8 cellular contexts compared by ENCODE assay signal in genomic region chr7:134513169-134513752, GRCh38. TPM values are rescaled to one million over a fixed set of nuclear protein-coding genes. Genes with fewer than 3 reads are reported as not detected.
DNase-seq lines count a peak whose midpoint lies in the region; ATAC-seq and TF ChIP-seq lines count a peak whose summit lies in the region.

No MANE protein-coding gene starts in this region.

- TF ChIP-seq EP300 in Ishikawa (IDR thresholded peaks at IDR 0.05; ENCODE audit: borderline replicate concordance) (no peak), SK-N-SH (IDR thresholded peaks at IDR 0.05; ENCODE audit: borderline replicate concordance in 1 of 2, low read depth in 1 of 2, low read length in 1 of 2) (no peak)

- ATAC-seq in stimulated activated naive CD8-positive, alpha-beta T cell treated with anti-CD3 and anti-CD28 coated beads, Interleukin-15, Interleukin-2, amounts not matched to agents 100 U/mL and 50 U/mL, for 24 hours: peak; percentile 51
- ATAC-seq in HG03457 (IDR thresholded peaks at IDR 0.05; ENCODE audit: unreplicated experiment): no peak

- peaks cover 9% of the 10 kb centered on the region for H3F3A ChIP-seq in SK-N-SH (replicated peaks; ENCODE audit: insufficient read depth)

- WGBS in SK-N-SH (ENCODE audit: low lambda C conversion rate): 35% methylated on average over 9 of the region's 9 CpGs

- no peak overlapping the region for H3K9ac ChIP-seq in SK-N-SH

- peaks cover 0 to 6% of the 10 kb centered on the region in 2 experiments; a peak in 1 of 4 replicates for H3K4me1 ChIP-seq in SK-N-SH (ENCODE audit: control insufficient read depth in 1 of 2, insufficient read depth in 2 of 2, low read depth in 1 of 2, low read length in 1 of 2)

- TF ChIP-seq CTCF in SK-N-SH (IDR thresholded peaks at IDR 0.05): peak; percentile 88

- TF ChIP-seq RAD21 in Ishikawa (IDR thresholded peaks at IDR 0.05; ENCODE audit: low read depth) (peak; percentile 93), SK-N-SH (IDR thresholded peaks at IDR 0.05; ENCODE audit: low read length) (peak; percentile 92)

- H4K20me1 ChIP-seq in SK-N-SH (ENCODE audit: insufficient read depth): no peaks in the 10 kb centered on the region

- H3K9me2 ChIP-seq in SK-N-SH: no peaks in the 10 kb centered on the region

- H3K36me3 ChIP-seq in SK-N-SH (replicated peaks in 1 of 2; ENCODE audit: control insufficient read depth in 1 of 2, insufficient read depth in 2 of 2, low read length in 1 of 2): no peaks in the 10 kb centered on the region

- 0 out of 2 replicates have a peak, but pooled peaks cover 16% of the 10 kb centered on the region for H3K27me3 ChIP-seq in SK-N-SH (ENCODE audit: insufficient read depth)

- no peak overlapping the region for H3K4me3 ChIP-seq in SK-N-SH (ENCODE audit: low read depth in 2 of 2, low read length in 1 of 2)

- DNase-seq in 8988T: peak; percentile 29
- DNase-seq in GDM1 (lab: John Stamatoyannopoulos, UW): peak; percentile 3
- peak; percentile 60 for DNase-seq in SK-N-SH
- DNase-seq in cerebellum (ENCODE audit: low spot score): peak; percentile 10
- peak; percentile 71 for DNase-seq in left kidney (ENCODE audit: low read depth, low spot score)
- DNase-seq in stimulated activated naive CD8-positive, alpha-beta T cell treated with anti-CD3 and anti-CD28 coated beads, Interleukin-15, Interleukin-2, amounts not matched to agents 100 U/mL and 50 U/mL, for 24 hours: peak; percentile 37

- no peak overlapping the region for H2AFZ ChIP-seq in SK-N-SH (ENCODE audit: low read depth)

- H3K4me2 ChIP-seq in SK-N-SH: no peak overlapping the region

- POLR2A ChIA-PET in SK-N-SH (lab: Yijun Ruan, JAX): no interaction called here

- H3K27ac ChIP-seq in SK-N-SH (ENCODE audit: low read depth in 2 of 2, low read length in 1 of 2): no peak overlapping the region

- CTCF ChIA-PET in SK-N-SH (lab: Yijun Ruan, JAX): interaction anchor here (0.7 to 9.5 kb wide), 33 partner anchors 9 to 148 kb away, joined by 3 to 154 read pairs (median 9); partner anchors contain the start of genes AKR1B1, AKR1B10 and AKR1B15

- no peaks in the 10 kb centered on the region for H3K9me3 ChIP-seq in SK-N-SH

- no peaks in the 10 kb centered on the region for H3K79me2 ChIP-seq in SK-N-SH (ENCODE audit: insufficient read depth)

TF ChIP-seq in Ishikawa, 13 proteins besides CTCF, POLR2A, EP300 and RAD21 (continues in another document):
- TF ChIP-seq CEBPB (IDR thresholded peaks at IDR 0.05): no peak
- no peak for TF ChIP-seq YY1 (IDR thresholded peaks at IDR 0.05; ENCODE audit: low read depth)
- TF ChIP-seq ZBTB7A (IDR thresholded peaks at IDR 0.05; ENCODE audit: low read depth): no peak
- no peak for TF ChIP-seq TCF12 (IDR thresholded peaks at IDR 0.05; ENCODE audit: low read depth)
- TF ChIP-seq CREB1 (IDR thresholded peaks at IDR 0.05; ENCODE audit: low read depth): no peak
- TF ChIP-seq USF1 (IDR thresholded peaks at IDR 0.05): no peak
- TF ChIP-seq, protein P1, sequence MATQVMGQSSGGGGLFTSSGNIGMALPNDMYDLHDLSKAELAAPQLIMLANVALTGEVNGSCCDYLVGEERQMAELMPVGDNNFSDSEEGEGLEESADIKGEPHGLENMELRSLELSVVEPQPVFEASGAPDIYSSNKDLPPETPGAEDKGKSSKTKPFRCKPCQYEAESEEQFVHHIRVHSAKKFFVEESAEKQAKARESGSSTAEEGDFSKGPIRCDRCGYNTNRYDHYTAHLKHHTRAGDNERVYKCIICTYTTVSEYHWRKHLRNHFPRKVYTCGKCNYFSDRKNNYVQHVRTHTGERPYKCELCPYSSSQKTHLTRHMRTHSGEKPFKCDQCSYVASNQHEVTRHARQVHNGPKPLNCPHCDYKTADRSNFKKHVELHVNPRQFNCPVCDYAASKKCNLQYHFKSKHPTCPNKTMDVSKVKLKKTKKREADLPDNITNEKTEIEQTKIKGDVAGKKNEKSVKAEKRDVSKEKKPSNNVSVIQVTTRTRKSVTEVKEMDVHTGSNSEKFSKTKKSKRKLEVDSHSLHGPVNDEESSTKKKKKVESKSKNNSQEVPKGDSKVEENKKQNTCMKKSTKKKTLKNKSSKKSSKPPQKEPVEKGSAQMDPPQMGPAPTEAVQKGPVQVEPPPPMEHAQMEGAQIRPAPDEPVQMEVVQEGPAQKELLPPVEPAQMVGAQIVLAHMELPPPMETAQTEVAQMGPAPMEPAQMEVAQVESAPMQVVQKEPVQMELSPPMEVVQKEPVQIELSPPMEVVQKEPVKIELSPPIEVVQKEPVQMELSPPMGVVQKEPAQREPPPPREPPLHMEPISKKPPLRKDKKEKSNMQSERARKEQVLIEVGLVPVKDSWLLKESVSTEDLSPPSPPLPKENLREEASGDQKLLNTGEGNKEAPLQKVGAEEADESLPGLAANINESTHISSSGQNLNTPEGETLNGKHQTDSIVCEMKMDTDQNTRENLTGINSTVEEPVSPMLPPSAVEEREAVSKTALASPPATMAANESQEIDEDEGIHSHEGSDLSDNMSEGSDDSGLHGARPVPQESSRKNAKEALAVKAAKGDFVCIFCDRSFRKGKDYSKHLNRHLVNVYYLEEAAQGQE (IDR thresholded peaks at IDR 0.05; ENCODE audit: low read depth): no peak
- TF ChIP-seq EGR1 (IDR thresholded peaks at IDR 0.05): no peak
- TF ChIP-seq TEAD4 (IDR thresholded peaks at IDR 0.05): no peak
- no peak for TF ChIP-seq MAX (IDR thresholded peaks at IDR 0.05)
- no peak for TF ChIP-seq FOXM1 (IDR thresholded peaks at IDR 0.05; ENCODE audit: borderline replicate concordance, low read depth)

TF ChIP-seq in SK-N-SH, 30 proteins besides CTCF, POLR2A, EP300 and RAD21:
- no peak for TF ChIP-seq FOXJ3 (CRISPR knock-in tag; IDR thresholded peaks at IDR 0.05)
- TF ChIP-seq, protein P1 (IDR thresholded peaks at IDR 0.05; ENCODE audit: low read depth, low read length): no peak
- no peak for TF ChIP-seq TCF12 (IDR thresholded peaks at IDR 0.05)
- TF ChIP-seq YY1 (IDR thresholded peaks at IDR 0.05; ENCODE audit: low read depth): no peak
- no peak for TF ChIP-seq MEF2A (IDR thresholded peaks at IDR 0.05; ENCODE audit: borderline replicate concordance, low read depth)
- TF ChIP-seq, protein P2, sequence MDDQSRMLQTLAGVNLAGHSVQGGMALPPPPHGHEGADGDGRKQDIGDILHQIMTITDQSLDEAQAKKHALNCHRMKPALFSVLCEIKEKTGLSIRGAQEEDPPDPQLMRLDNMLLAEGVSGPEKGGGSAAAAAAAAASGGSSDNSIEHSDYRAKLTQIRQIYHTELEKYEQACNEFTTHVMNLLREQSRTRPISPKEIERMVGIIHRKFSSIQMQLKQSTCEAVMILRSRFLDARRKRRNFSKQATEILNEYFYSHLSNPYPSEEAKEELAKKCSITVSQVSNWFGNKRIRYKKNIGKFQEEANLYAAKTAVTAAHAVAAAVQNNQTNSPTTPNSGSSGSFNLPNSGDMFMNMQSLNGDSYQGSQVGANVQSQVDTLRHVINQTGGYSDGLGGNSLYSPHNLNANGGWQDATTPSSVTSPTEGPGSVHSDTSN (IDR thresholded peaks at IDR 0.05): no peak
- no peak for TF ChIP-seq RCOR1 (IDR thresholded peaks at IDR 0.05; ENCODE audit: low read length)
- no peak for TF ChIP-seq CHD2 (IDR thresholded peaks at IDR 0.05; ENCODE audit: low read length, partially characterized antibody)
- no peak for TF ChIP-seq GABPA (IDR thresholded peaks at IDR 0.05; ENCODE audit: low read depth)
- no peak for TF ChIP-seq RXRA (IDR thresholded peaks at IDR 0.05; ENCODE audit: borderline replicate concordance, low read depth)
- no peak for TF ChIP-seq NFIC (IDR thresholded peaks at IDR 0.05; ENCODE audit: borderline replicate concordance)
- TF ChIP-seq SMC3 (IDR thresholded peaks at IDR 0.05; ENCODE audit: low read depth, low read length): peak; percentile 90
- TF ChIP-seq NRF1 (IDR thresholded peaks at IDR 0.05; ENCODE audit: low read depth, low read length): 0 out of 2 replicates have a peak, but pooled peaks have one; percentile 36
- TF ChIP-seq TAF1 (IDR thresholded peaks at IDR 0.05; ENCODE audit: borderline replicate concordance, low read depth, low read length): no peak
- no peak for TF ChIP-seq SIN3A (IDR thresholded peaks at IDR 0.05; ENCODE audit: borderline replicate concordance, low read depth, low read length)

RNA-seq across cellular contexts. Expression of gene AKR1B10, which starts 14.1 kb away (rescaled TPM):
- polyA plus RNA-seq in SK-N-SH (2012; rRNA removed): 0.10 and 0.16 TPM in 2 replicates
- polyA plus RNA-seq in SK-N-SH (2012; cell fraction: cytosol; rRNA removed): 0.09 and 0.12 TPM in 2 replicates
- 0.13 and 0.22 TPM in 2 replicates for polyA plus RNA-seq in SK-N-SH (2012; cell fraction: nucleus; rRNA removed)
- 0.54 TPM for total RNA-seq in cerebellum

RNA-seq across cellular contexts. Expression of gene AKR1B15, which starts 35.6 kb away (rescaled TPM):
- polyA plus RNA-seq in SK-N-SH (2012; rRNA removed): not detected in 2 replicates
- not detected in 2 replicates for polyA plus RNA-seq in SK-N-SH (2012; cell fraction: cytosol; rRNA removed)
- not detected in 2 replicates for polyA plus RNA-seq in SK-N-SH (2012; cell fraction: nucleus; rRNA removed)
- not detected for total RNA-seq in cerebellum

RNA-seq across cellular contexts. Expression of gene AKR1B1, which starts 54.4 kb away (rescaled TPM):
- polyA plus RNA-seq in SK-N-SH (2012; rRNA removed): 216 and 224 TPM in 2 replicates
- polyA plus RNA-seq in SK-N-SH (2012; cell fraction: cytosol; rRNA removed): 154 and 199 TPM in 2 replicates
- 200 and 224 TPM in 2 replicates for polyA plus RNA-seq in SK-N-SH (2012; cell fraction: nucleus; rRNA removed)
- total RNA-seq in cerebellum: 35.7 TPM

Comparison
In these comparisons a context has a peak if more than half of its experiments do, and no peak if none do; other contexts are left out.
1. DNase-seq: peak in every context shown above with its lines; median percentile 71 in left kidney; 60 in SK-N-SH; 37 in stimulated activated naive CD8-positive, alpha-beta T cell treated with anti-CD3 and anti-CD28 coated beads, Interleukin-15, Interleukin-2, amounts not matched to agents 100 U/mL and 50 U/mL, for 24 hours; 29 in 8988T; 10 in cerebellum; 3 in GDM1.